ENCODE assay signal across 22 cellular contexts in the genomic region with DNA sequence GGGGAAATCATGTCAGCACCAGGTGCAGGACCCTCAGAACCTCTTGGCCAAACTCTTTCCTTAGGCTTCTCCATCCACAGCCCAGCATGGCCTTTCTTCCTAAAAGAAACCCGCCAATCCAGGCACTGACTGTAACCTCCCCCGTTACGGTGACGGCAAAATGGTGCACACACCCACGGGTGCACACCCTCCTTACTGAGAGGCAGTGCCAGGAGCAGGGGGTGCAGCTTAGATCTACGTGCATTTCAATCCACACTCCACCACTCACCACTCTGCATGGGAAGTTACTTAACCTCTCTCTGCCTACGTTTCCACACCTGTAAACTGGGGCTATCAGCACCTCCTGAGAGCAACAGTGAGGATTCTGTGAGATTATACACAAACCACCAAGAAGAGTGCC. TPM values are rescaled to one million over a fixed set of nuclear protein-coding genes. Genes with fewer than 3 reads are reported as not detected.
A peak's percentile ranks its signal among the peaks of the same experiment; 100 is the strongest.
DNase-seq lines count a peak whose midpoint lies in the region; ATAC-seq, FAIRE-seq and TF ChIP-seq lines count a peak whose summit lies in the region.
"Had no signal": no experiment of that assay in that cellular context is flagged by ENCODE, and none has a peak within 500 bp of the region (broad histone marks: within the 10 kb centered on the region; RNA-seq: fewer than 3 reads in every experiment).

No MANE protein-coding gene starts in this region.

- H3K4me1 Mint-ChIP-seq in type B pancreatic cell (ENCODE audit: unreplicated experiment) = no peaks in the 10 kb centered on the region

- no peak overlapping the region for H2BK15ac ChIP-seq in neuronal stem cell (ENCODE audit: low read length)

- BruUV-seq in K562 (replicated peaks; lab: Mats Ljungman, UMichigan) = no TSS peak

- H4K91ac ChIP-seq in neuronal stem cell (ENCODE audit: low read depth, low read length, poor library complexity) = no peak overlapping the region

- no peaks in the 10 kb centered on the region for H3K27me3 ChIP-seq in heart right ventricle
- H3K27me3 ChIP-seq in K562 (ENCODE audit: control insufficient read depth in 2 of 2, insufficient read depth in 2 of 2, low read length in 2 of 2) = peaks cover 22 to 37% of the 10 kb centered on the region in 2 experiments
- peaks cover 0 to 2% (median 0%) of the 10 kb centered on the region in 3 experiments for H3K27me3 ChIP-seq in neuronal stem cell (ENCODE audit: control insufficient read depth in 3 of 3, insufficient read depth in 3 of 3, low read depth in 1 of 3, low read length in 3 of 3)
- no peaks in the 10 kb centered on the region for H3K27me3 ChIP-seq in upper lobe of left lung
- H3K27me3 ChIP-seq: BLaER1 had no signal

- H3K36me3 ChIP-seq in heart right ventricle (no peaks in the 10 kb centered on the region), K562 (ENCODE audit: control insufficient read depth, insufficient read depth, low read length) (no peaks in the 10 kb centered on the region), neuronal stem cell (replicated peaks in 1 of 2; ENCODE audit: control insufficient read depth in 2 of 2, insufficient read depth in 2 of 2, low read length in 2 of 2) (no peaks in the 10 kb centered on the region), upper lobe of left lung (no peaks in the 10 kb centered on the region)
- H3K36me3 ChIP-seq: BLaER1, HAP-1 had no signal

- TF ChIP-seq POLR2A in K562 (conservative IDR thresholded peaks at IDR 0.05) = no peak
- no peak for TF ChIP-seq POLR2A in upper lobe of left lung (IDR thresholded peaks at IDR 0.05)

- POLR2A ChIA-PET in K562 (lab: Yijun Ruan, JAX) = no interaction called here

- peak overlapping the region; percentile 83 for H3K14ac ChIP-seq in neuronal stem cell (ENCODE audit: low read length)

- H4K20me1 ChIP-seq in K562 (replicated peaks; ENCODE audit: control insufficient read depth, insufficient read depth, low read length) = no peaks in the 10 kb centered on the region
- H4K20me1 ChIP-seq: BLaER1 had no signal

- in situ Hi-C loops in K562 (cut with MboI) = no loop called here

- no peak for TF ChIP-seq RAD21 in K562 (CRISPR knock-in tag; conservative IDR thresholded peaks at IDR 0.05 in 1 of 2, IDR thresholded peaks at IDR 0.05 in 1 of 2)

- no peak overlapping the region for H3K23ac ChIP-seq in neuronal stem cell (ENCODE audit: low read depth, low read length, poor library complexity)

- H3K27ac ChIP-seq in heart right ventricle (no peak overlapping the region), K562 (ENCODE audit: extremely low read depth, low read depth, low read length) (no peak overlapping the region), neuronal stem cell (replicated peaks; ENCODE audit: low read length) (no peak overlapping the region), upper lobe of left lung (no peak overlapping the region)
- H3K27ac ChIP-seq: 22Rv1, A549, BLaER1, GM23248 had no signal

- H2BK12ac ChIP-seq in neuronal stem cell (ENCODE audit: low read length) = no peak overlapping the region

- ATAC-seq in left cardiac atrium (peak; percentile 47 to 87), heart right ventricle (no peak), K562 (peak; percentile 46; the same call in 2 of the 3 replicates), HG03025 (IDR thresholded peaks at IDR 0.05; ENCODE audit: low FRiP score, unreplicated experiment) (no peak), upper lobe of left lung (ENCODE audit: low FRiP score in 2 of 2) (no peak)
- ATAC-seq: A549, HepG2 had no signal

- H3K4me3 ChIP-seq in heart right ventricle (no peak overlapping the region), K562 (no peak overlapping the region), neuronal stem cell (ENCODE audit: low read length in 2 of 2) (peak overlapping the region in 1 of 2 donors; percentile 32), upper lobe of left lung (no peak overlapping the region)
- H3K4me3 ChIP-seq: A549, BLaER1, GM23248, HAP-1 had no signal

- DNase-seq in left cardiac atrium = no peak
- no peak for DNase-seq in heart right ventricle
- no peak for DNase-seq in K562 (ENCODE audit: extremely low read depth in 1 of 4, low spot score in 3 of 4)
- no peak for DNase-seq in neuronal stem cell (ENCODE audit: low spot score)
- peak; percentile 37 for DNase-seq in type B pancreatic cell (ENCODE audit: extremely low spot score, unreplicated experiment)
- no peak for DNase-seq in SHP77 (lab: John Stamatoyannopoulos, UW)
- no peak for DNase-seq in upper lobe of left lung
- DNase-seq: AML-193; CD4-positive, alpha-beta memory T cell; DMS153; DMS79; GDM1; GM23248 had no signal

- no peak overlapping the region for H3K27ac Mint-ChIP-seq in type B pancreatic cell
- H3K27ac Mint-ChIP-seq: CD14-positive monocyte; CD4-positive, alpha-beta memory T cell had no signal

- WGBS in heart right ventricle, 2 donors = 80 to 86% methylated on average over 7 of the region's 7 CpGs
- 2% methylated on average over 7 of the region's 7 CpGs for WGBS in K562 (ENCODE audit: insufficient coverage, low coverage, missing lambda C conversion rate)
- no CpG with 5 or more reads among the region's 7 CpGs for WGBS in neuronal stem cell (ENCODE audit: extremely low coverage in 2 of 2, insufficient read length in 2 of 2, insufficient replicate concordance in 1 of 2), 2 donors
- 88 to 92% methylated on average over 7 of the region's 7 CpGs for WGBS in upper lobe of left lung, 2 donors

- intact Hi-C loops in left cardiac atrium (cut with DNase I) (no loop called here), heart right ventricle (cut with DNase I) (no loop called here), K562 (cut with micrococcal nuclease) (loop anchor here (5.0 kb wide), 1 partner anchor 156 kb away; no protein-coding TSS in a partner anchor)

- no peak for FAIRE-seq in K562 (lab: Jason Lieb, UNC)
- FAIRE-seq: A549, GM12892, GM18507, HepG2 had no signal

- H3K4me1 ChIP-seq in heart right ventricle (no peaks in the 10 kb centered on the region), K562 (replicated peaks in 1 of 2; ENCODE audit: control insufficient read depth in 2 of 2, insufficient read depth in 2 of 2, low read length in 2 of 2) (no peaks in the 10 kb centered on the region; a peak in 1 of 5 replicates), neuronal stem cell (ENCODE audit: control insufficient read depth in 2 of 2, insufficient read depth in 1 of 2, low read depth in 1 of 2, low read length in 2 of 2) (peaks cover 0 to 8% of the 10 kb centered on the region in 2 donors), upper lobe of left lung (no peaks in the 10 kb centered on the region)
- H3K4me1 ChIP-seq: A549, HAP-1 had no signal

- H3K79me2 ChIP-seq in K562 (ENCODE audit: control insufficient read depth, insufficient read depth, low read length) = no peaks in the 10 kb centered on the region

- H3K27me3 Mint-ChIP-seq in type B pancreatic cell = peaks cover 7% of the 10 kb centered on the region

- H3K18ac ChIP-seq in neuronal stem cell (ENCODE audit: low read length) = no peak overlapping the region

- TF ChIP-seq CTCF in heart right ventricle (IDR thresholded peaks at IDR 0.05) (no peak), K562 (IDR thresholded peaks at IDR 0.05 in 2 of 3, conservative IDR thresholded peaks at IDR 0.05 in 1 of 3; ENCODE audit: insufficient read depth in 2 of 3, low read depth in 1 of 3, low read length in 3 of 3) (no peak), type B pancreatic cell (conservative IDR thresholded peaks at IDR 0.05) (no peak), upper lobe of left lung (IDR thresholded peaks at IDR 0.05) (no peak)

- H4K8ac ChIP-seq in neuronal stem cell (ENCODE audit: low read depth, low read length) = no peak overlapping the region

- no peak overlapping the region for H2AK5ac ChIP-seq in neuronal stem cell (ENCODE audit: low read depth, low read length)

- peaks cover 0 to 3% (median 0%) of the 10 kb centered on the region in 11 donors for H3K9me3 ChIP-seq in heart right ventricle
- no peaks in the 10 kb centered on the region for H3K9me3 ChIP-seq in K562 (replicated peaks; ENCODE audit: control insufficient read depth, insufficient read depth, low read depth, low read length)
- no peaks in the 10 kb centered on the region for H3K9me3 ChIP-seq in neuronal stem cell (replicated peaks in 1 of 2; ENCODE audit: control insufficient read depth in 2 of 2, insufficient read depth in 1 of 2, low read depth in 1 of 2, low read length in 2 of 2)
- no peaks in the 10 kb centered on the region for H3K9me3 ChIP-seq in upper lobe of left lung
- H3K9me3 ChIP-seq: A549, BLaER1, HAP-1 had no signal

- H3K9ac ChIP-seq in K562 (ENCODE audit: insufficient read depth in 1 of 2, low read depth in 2 of 2, low read length in 2 of 2) = peak overlapping the region in 1 of 2 experiments; percentile 22; a peak in 1 of 4 replicates
- no peak overlapping the region for H3K9ac ChIP-seq in neuronal stem cell (ENCODE audit: low read depth, low read length, poor library complexity)
- H3K9ac ChIP-seq: BLaER1, GM23248 had no signal

- CTCF ChIA-PET in K562 (lab: Yijun Ruan, JAX; ENCODE audit: low intra/inter-chr PET ratio) = no interaction called here

- H2BK5ac ChIP-seq in neuronal stem cell (ENCODE audit: low read length) = no peak overlapping the region

- no peak overlapping the region for H2BK120ac ChIP-seq in neuronal stem cell (ENCODE audit: low read depth, low read length)

- H2AFZ ChIP-seq in K562 (ENCODE audit: low read depth, low read length) (no peak overlapping the region), neuronal stem cell (ENCODE audit: low read length) (no peak overlapping the region)
- H2AFZ ChIP-seq: GM23248 had no signal

- H3K4ac ChIP-seq in neuronal stem cell (ENCODE audit: low read length) = peak overlapping the region; percentile 90

- H3K4me3 Mint-ChIP-seq in type B pancreatic cell = no peak overlapping the region
- H3K4me3 Mint-ChIP-seq: CD14-positive monocyte; CD4-positive, alpha-beta memory T cell had no signal

- no peaks in the 10 kb centered on the region for H3K79me1 ChIP-seq in neuronal stem cell (ENCODE audit: low read depth, low read length)

- no peaks in the 10 kb centered on the region for H3K9me1 ChIP-seq in K562 (ENCODE audit: control insufficient read depth, insufficient read depth, low read length)

- TF ChIP-seq EP300 in K562 (IDR thresholded peaks at IDR 0.05; ENCODE audit: low read length) = no peak
- no peak for TF ChIP-seq EP300 in upper lobe of left lung (IDR thresholded peaks at IDR 0.05)

- H3K9me3 Mint-ChIP-seq in type B pancreatic cell = no peaks in the 10 kb centered on the region

- no peak overlapping the region for H3K4me2 ChIP-seq in K562 (ENCODE audit: insufficient read depth, low read length)
- no peak overlapping the region for H3K4me2 ChIP-seq in neuronal stem cell (ENCODE audit: insufficient read depth, low read length, poor library complexity, severe bottlenecking)
- H3K4me2 ChIP-seq: A549, BLaER1 had no signal

- H3K36me3 Mint-ChIP-seq in type B pancreatic cell = no peaks in the 10 kb centered on the region
- H3K36me3 Mint-ChIP-seq: CD14-positive monocyte had no signal

RNA-seq across cellular contexts. Expression of gene SUSD4, which starts 31.0 kb away (rescaled TPM):
- total RNA-seq in left cardiac atrium (10 to 100 TPM; 11.0 to 15.6 TPM), heart right ventricle (10 to 100 TPM in 2 of 10 donors, 1 to 10 TPM in 8; 1.6 to 36.5 (median 6.9) TPM), K562 (2014; rRNA removed) (not detected in 2 replicates), K562 (2014; rRNA removed; fragmentation: Illumina TruSeq; extraction: Trizol) (not detected in 2 replicates), K562 (2015; rRNA removed; fragmentation: Illumina TruSeq; extraction: Trizol) (not detected in 2 replicates), K562 (2021) (0.09 TPM in 1 of 2 replicates, not detected in the other), type B pancreatic cell (ENCODE audit: low replicate concordance) (4.3 and 7.0 TPM in 2 replicates), upper lobe of left lung (1 to 10 TPM in 4 of 6 donors, under 1 TPM in 1, not detected in 1; 0.55 to 3.8 (median 2.9) TPM)
- polyA plus RNA-seq in heart right ventricle (1 to 10 TPM in 1 of 2 donors, under 1 TPM in 1; 0.99 to 6.1 TPM), K562 (2011; rRNA removed) (0.15 and 1.7 TPM in 2 replicates), K562 (2014; fragmentation: Illumina TruSeq; extraction: Trizol) (0.06 and 0.07 TPM in 2 replicates), K562 (2014; fragmentation: Nextera tagmentation; extraction: Ambion mirVana) (under 1 TPM in 1 of 2 experiments, not detected in 1; 0.06 TPM), K562 (2014; rRNA removed) (0.16 TPM in 1 of 2 replicates, not detected in the other)
- 0.16 and 0.97 TPM in 2 replicates for total RNA-seq in K562 (2011; cell fraction: chromatin; rRNA removed; ENCODE audit: low replicate concordance)
- 0.26 and 0.67 TPM in 2 replicates for total RNA-seq in K562 (2011; cell fraction: nucleolus; rRNA removed)
- 0.23 and 1.1 TPM in 2 replicates for total RNA-seq in K562 (2011; cell fraction: nucleoplasm; rRNA removed)
- 0.10 and 1.3 TPM in 2 replicates for polyA plus RNA-seq in K562 (2011; cell fraction: cytosol; rRNA removed)
- polyA plus RNA-seq in K562 (2011; cell fraction: nucleus; rRNA removed) = 0.95 and 3.8 TPM in 2 replicates
- 0.14 and 0.26 TPM in 2 replicates for polyA plus RNA-seq in K562 (2012)
- polyA minus RNA-seq in K562 (2011; rRNA and poly(A)+ RNA removed) = 1.0 TPM in 1 of 2 replicates, not detected in the other
- polyA minus RNA-seq in K562 (2011; cell fraction: cytosol; rRNA and poly(A)+ RNA removed) = 0.38 TPM in 1 of 2 replicates, not detected in the other
- polyA minus RNA-seq in K562 (2011; cell fraction: nucleus; rRNA and poly(A)+ RNA removed) = 0.89 and 0.94 TPM in 2 replicates
- polyA plus RNA-seq in neuronal stem cell (2013, experiment 1 of 2) = 4.7 TPM
- polyA plus RNA-seq in neuronal stem cell (2013, experiment 2 of 2) = 4.3 TPM
- total RNA-seq: HepG2 had no signal
- polyA plus RNA-seq: HepG2 had no signal

Comparison
In these comparisons a context has a peak if more than half of its experiments do, and no peak if none do; other contexts are left out.
1. ATAC-seq: peak in left cardiac atrium (2 of 2) and K562 (single experiment); none in heart right ventricle (0 of 8), HG03025 (single experiment) and upper lobe of left lung (0 of 2).